20 cellular contexts compared by ENCODE assay signal in the genomic region with DNA sequence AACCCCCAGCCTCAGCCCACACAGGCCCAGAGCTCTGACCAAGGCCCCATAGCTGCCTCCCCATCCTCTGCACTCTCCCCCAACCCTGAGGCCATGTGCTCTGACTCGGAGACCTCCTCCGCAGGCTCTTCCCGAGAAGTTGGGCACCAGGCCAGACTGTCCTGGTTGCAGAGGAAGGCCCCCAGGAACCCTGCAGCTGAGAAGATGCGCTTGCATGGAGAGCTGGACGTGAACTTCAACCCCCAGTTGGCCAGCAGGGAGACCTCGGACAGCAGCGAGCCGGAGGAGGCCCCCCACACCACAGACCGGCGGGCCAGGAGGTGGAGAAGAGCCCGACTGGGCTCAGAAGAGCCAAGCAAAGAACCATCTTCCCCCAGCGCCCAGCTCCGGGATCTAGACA.
DNase-seq lines count a peak whose midpoint lies in the region; ATAC-seq, FAIRE-seq and TF ChIP-seq lines count a peak whose summit lies in the region.
"Had no signal": no experiment of that assay in that cellular context is flagged by ENCODE, and none has a peak within 500 bp of the region (broad histone marks: within the 10 kb centered on the region; RNA-seq: fewer than 3 reads in every experiment).

No MANE protein-coding gene starts in this region.

- H3K27ac ChIP-seq in K562 (ENCODE audit: extremely low read depth, low read depth, low read length) (no peak overlapping the region), neuronal stem cell (replicated peaks; ENCODE audit: low read length) (no peak overlapping the region), temporal lobe (ENCODE audit: low read depth, low read length) (peak overlapping the region; percentile 61)
- H3K27ac ChIP-seq: 22Rv1, A549, C4-2B, HL-60 had no signal

- H4K91ac ChIP-seq in neuronal stem cell (ENCODE audit: low read depth, low read length, poor library complexity): no peak overlapping the region

- no peak for ATAC-seq in K562
- ATAC-seq: A549, GM12878 had no signal

- no peak overlapping the region for H3K4ac ChIP-seq in neuronal stem cell (ENCODE audit: low read length)

- H2AK5ac ChIP-seq in neuronal stem cell (ENCODE audit: low read depth, low read length): no peak overlapping the region

- TF ChIP-seq EP300 in K562 (IDR thresholded peaks at IDR 0.05; ENCODE audit: low read length): no peak

- CTCF ChIA-PET in K562 (lab: Yijun Ruan, JAX; ENCODE audit: low intra/inter-chr PET ratio): interaction anchor here (0.5 to 4.6 kb wide), 2 partner anchors 126 to 272 kb away, joined by 3 to 90 read pairs; no protein-coding TSS in a partner anchor

- no peak overlapping the region for H4K8ac ChIP-seq in neuronal stem cell (ENCODE audit: low read depth, low read length)

- H2BK5ac ChIP-seq in neuronal stem cell (ENCODE audit: low read length): no peak overlapping the region

- H3K9me3 ChIP-seq in K562 (replicated peaks; ENCODE audit: control insufficient read depth, insufficient read depth, low read depth, low read length): no peaks in the 10 kb centered on the region
- no peaks in the 10 kb centered on the region for H3K9me3 ChIP-seq in neuronal stem cell (replicated peaks in 1 of 2; ENCODE audit: control insufficient read depth in 2 of 2, insufficient read depth in 1 of 2, low read depth in 1 of 2, low read length in 2 of 2)
- H3K9me3 ChIP-seq: A549, Caco-2, HAP-1 had no signal

- H2AFZ ChIP-seq in K562 (ENCODE audit: low read depth, low read length) (no peak overlapping the region), neuronal stem cell (ENCODE audit: low read length) (no peak overlapping the region)

- TF ChIP-seq RAD21 in K562 (CRISPR knock-in tag; conservative IDR thresholded peaks at IDR 0.05 in 1 of 2, IDR thresholded peaks at IDR 0.05 in 1 of 2): no peak

- no peak for TF ChIP-seq CTCF in K562 (IDR thresholded peaks at IDR 0.05 in 2 of 3, conservative IDR thresholded peaks at IDR 0.05 in 1 of 3; ENCODE audit: insufficient read depth in 2 of 3, low read depth in 1 of 3, low read length in 3 of 3)

- H3K27me3 ChIP-seq in K562 (ENCODE audit: control insufficient read depth in 2 of 2, insufficient read depth in 2 of 2, low read length in 2 of 2): peaks cover under 1 to 41% of the 10 kb centered on the region in 2 experiments; a peak in 2 of 5 replicates
- H3K27me3 ChIP-seq in neuronal stem cell (ENCODE audit: control insufficient read depth in 3 of 3, insufficient read depth in 3 of 3, low read depth in 1 of 3, low read length in 3 of 3): no peaks in the 10 kb centered on the region

- no peak overlapping the region for H3K14ac ChIP-seq in neuronal stem cell (ENCODE audit: low read length)

- H3K9ac ChIP-seq in K562 (ENCODE audit: insufficient read depth in 1 of 2, low read depth in 2 of 2, low read length in 2 of 2) (peak overlapping the region in 1 of 2 experiments; percentile 31; a peak in 1 of 4 replicates), neuronal stem cell (ENCODE audit: low read depth, low read length, poor library complexity) (no peak overlapping the region)

- H2BK15ac ChIP-seq in neuronal stem cell (ENCODE audit: low read length): no peak overlapping the region

- H3K9me1 ChIP-seq in K562 (ENCODE audit: control insufficient read depth, insufficient read depth, low read length): no peaks in the 10 kb centered on the region

- H2BK12ac ChIP-seq in neuronal stem cell (ENCODE audit: low read length): no peak overlapping the region

- no peaks in the 10 kb centered on the region for H3K79me2 ChIP-seq in K562 (ENCODE audit: control insufficient read depth, insufficient read depth, low read length)

- H3K18ac ChIP-seq in neuronal stem cell (ENCODE audit: low read length): no peak overlapping the region

- no peak overlapping the region for H2BK120ac ChIP-seq in neuronal stem cell (ENCODE audit: low read depth, low read length)

- intact Hi-C loops in K562 (cut with micrococcal nuclease): loop anchor here (5.0 to 10.0 kb wide), 3 partner anchors 52 to 1695 kb away; no protein-coding TSS in a partner anchor

- in situ Hi-C loops in K562 (cut with MboI): loop anchor here (5.0 to 10.0 kb wide), 2 partner anchors 127 to 245 kb away; no protein-coding TSS in a partner anchor

- peak overlapping the region; percentile 69 for H3K23ac ChIP-seq in neuronal stem cell (ENCODE audit: low read depth, low read length, poor library complexity)

- H3K4me3 ChIP-seq in K562 (no peak overlapping the region), neuronal stem cell (ENCODE audit: low read length in 2 of 2) (no peak overlapping the region)
- H3K4me3 ChIP-seq: A549, GM12878, HAP-1 had no signal

- WGBS in K562 (ENCODE audit: insufficient coverage, low coverage, missing lambda C conversion rate): 1% methylated on average over 13 of the region's 13 CpGs
- no CpG with 5 or more reads among the region's 13 CpGs for WGBS in neuronal stem cell (ENCODE audit: extremely low coverage in 2 of 2, insufficient read length in 2 of 2, insufficient replicate concordance in 1 of 2), 2 donors

- DNase-seq in DMS 273 (lab: John Stamatoyannopoulos, UW; ENCODE audit: unreplicated experiment) (peak; percentile 2), DMS 273 treated with DMSO at 0.1 percent for 48 hours (lab: John Stamatoyannopoulos, UW) (no peak), K562 (ENCODE audit: extremely low read depth in 1 of 4, low spot score in 3 of 4) (no peak), neuronal stem cell (ENCODE audit: low spot score) (no peak), NCI-H526 (lab: John Stamatoyannopoulos, UW) (no peak), MV-4-11 (lab: John Stamatoyannopoulos, UW) (no peak)
- DNase-seq: AML-193; Caco-2; CD4-positive, alpha-beta T cell; DMS53; DND-41; EL; GOT3 had no signal

- POLR2A ChIA-PET in K562 (lab: Yijun Ruan, JAX): interaction anchor here (0.7 kb wide), 1 partner anchor 189 kb away, joined by 3 read pairs; no protein-coding TSS in a partner anchor

- FAIRE-seq in K562 (lab: Jason Lieb, UNC): no peak
- FAIRE-seq: A549, GM12878 had no signal

- no peak for TF ChIP-seq POLR2A in K562 (conservative IDR thresholded peaks at IDR 0.05)

- BruUV-seq in K562 (replicated peaks; lab: Mats Ljungman, UMichigan): no TSS peak

- no peaks in the 10 kb centered on the region for H4K20me1 ChIP-seq in K562 (replicated peaks; ENCODE audit: control insufficient read depth, insufficient read depth, low read length)

- H3K36me3 ChIP-seq in K562 (ENCODE audit: control insufficient read depth, insufficient read depth, low read length): no peaks in the 10 kb centered on the region
- no peaks in the 10 kb centered on the region for H3K36me3 ChIP-seq in neuronal stem cell (replicated peaks in 1 of 2; ENCODE audit: control insufficient read depth in 2 of 2, insufficient read depth in 2 of 2, low read length in 2 of 2)
- H3K36me3 ChIP-seq: HAP-1 had no signal

- H3K4me1 ChIP-seq in K562 (replicated peaks in 1 of 2; ENCODE audit: control insufficient read depth in 2 of 2, insufficient read depth in 2 of 2, low read length in 2 of 2) (peaks cover 3 to 9% of the 10 kb centered on the region in 2 experiments; a peak in 2 of 5 replicates), neuronal stem cell (ENCODE audit: control insufficient read depth in 2 of 2, insufficient read depth in 1 of 2, low read depth in 1 of 2, low read length in 2 of 2) (peaks cover 0 to 4% of the 10 kb centered on the region in 2 donors)
- H3K4me1 ChIP-seq: A549, Caco-2, HAP-1 had no signal

- H3K4me2 ChIP-seq in K562 (ENCODE audit: insufficient read depth, low read length): no peak overlapping the region
- no peak overlapping the region for H3K4me2 ChIP-seq in neuronal stem cell (ENCODE audit: insufficient read depth, low read length, poor library complexity, severe bottlenecking)
- H3K4me2 ChIP-seq: A549 had no signal

- no peaks in the 10 kb centered on the region for H3K79me1 ChIP-seq in neuronal stem cell (ENCODE audit: low read depth, low read length)

TF ChIP-seq in K562, 482 proteins besides CTCF, POLR2A, EP300 and RAD21:
- peak; percentile 55; the same call in 1 of the 2 replicates for TF ChIP-seq NFIC (IDR thresholded peaks at IDR 0.05)
- TF ChIP-seq MCM5 (IDR thresholded peaks at IDR 0.05; ENCODE audit: low read depth): no peak
